Comparison of ENCODE assay signal across 27 cellular contexts in the genomic region with DNA sequence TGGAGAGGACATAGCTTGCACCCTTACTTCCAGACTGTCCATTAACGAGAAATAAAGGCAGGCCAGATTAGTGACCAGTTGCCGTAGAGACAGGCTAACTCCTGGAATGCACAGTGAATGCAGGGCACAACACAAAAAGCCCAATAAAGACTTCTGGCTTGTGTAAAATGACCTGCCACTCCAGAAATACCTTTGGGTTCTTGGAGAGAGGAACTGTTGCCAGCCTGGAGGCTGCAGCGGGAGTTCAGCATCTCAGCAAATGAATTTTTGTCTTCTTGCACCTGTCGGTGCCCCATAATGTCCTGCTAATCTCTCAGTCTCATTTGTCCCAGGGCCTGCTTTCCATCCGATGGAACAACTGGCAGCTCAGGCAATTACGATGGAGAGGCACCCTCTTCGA.
"Had no signal": no experiment of that assay in that cellular context is flagged by ENCODE, and none has a peak within 500 bp of the region (broad histone marks: within the 10 kb centered on the region; RNA-seq: fewer than 3 reads in every experiment).

No MANE protein-coding gene starts in this region.

- H3K9me3 Mint-ChIP-seq: dendritic cell treated with granulocyte-macrophage colony-stimulating factor and Interleukin-4, amounts not matched to agents 40 ng/mL and 50 ng/mL, for 4 days had no signal

- H3K36me3 Mint-ChIP-seq: naive thymus-derived CD4-positive, alpha-beta T cell; stimulated activated effector memory CD8-positive, alpha-beta T cell treated with anti-CD3 and anti-CD28 coated beads, Interleukin-12 subunit alpha, Interleukin-12 subunit beta, amount 100 ng/mL, for 72 hours had no signal

- H3K27ac ChIP-seq: heart left ventricle, pancreas, prostate gland, SK-N-MC, skin epidermis, thyroid gland, VCaP had no signal

- H3K4me3 ChIP-seq: heart left ventricle, pancreas, prostate gland, SK-N-MC, skin epidermis, thyroid gland had no signal

- H3K27ac Mint-ChIP-seq: dendritic cell treated with granulocyte-macrophage colony-stimulating factor and Interleukin-4, amounts not matched to agents 40 ng/mL and 50 ng/mL, for 4 days; effector memory CD8-positive, alpha-beta T cell; naive thymus-derived CD4-positive, alpha-beta T cell; stimulated activated effector memory CD8-positive, alpha-beta T cell treated with anti-CD3 and anti-CD28 coated beads, Interleukin-12 subunit alpha, Interleukin-12 subunit beta, amount 100 ng/mL, for 72 hours; stimulated activated naive CD8-positive, alpha-beta T cell treated with anti-CD3 and anti-CD28 coated beads, Interleukin-15, Interleukin-2, amounts not matched to agents 100 ng/mL and 50 ng/mL, for 24 hours had no signal

- H3K9me3 ChIP-seq: heart left ventricle, pancreas, prostate gland, thyroid gland had no signal

- H3K4me3 Mint-ChIP-seq: dendritic cell treated with granulocyte-macrophage colony-stimulating factor and Interleukin-4, amounts not matched to agents 40 ng/mL and 50 ng/mL, for 4 days; effector memory CD8-positive, alpha-beta T cell; naive thymus-derived CD4-positive, alpha-beta T cell; stimulated activated effector memory CD8-positive, alpha-beta T cell treated with anti-CD3 and anti-CD28 coated beads, Interleukin-12 subunit alpha, Interleukin-12 subunit beta, amount 100 ng/mL, for 72 hours; stimulated activated naive CD8-positive, alpha-beta T cell treated with anti-CD3 and anti-CD28 coated beads, Interleukin-15, Interleukin-2, amounts not matched to agents 100 ng/mL and 50 ng/mL, for 24 hours had no signal

- H3K36me3 ChIP-seq: heart left ventricle, pancreas, prostate gland, thyroid gland had no signal

- H3K4me1 ChIP-seq: heart left ventricle, pancreas, prostate gland, thyroid gland had no signal

- DNase-seq: activated CD4-positive, alpha-beta T cell treated with anti-CD3 and anti-CD28 coated beads for 48 hours; activated CD4-positive, alpha-beta T cell treated with anti-CD3 and anti-CD28 coated beads, Interleukin-2, amount 50 U/mL, for 48 hours; activated CD8-positive, alpha-beta memory T cell treated with anti-CD3 and anti-CD28 coated beads for 24 hours; activated CD8-positive, alpha-beta memory T cell treated with anti-CD3 and anti-CD28 coated beads, Interleukin-2, amount 50 U/mL, for 4 hours; activated gamma-delta T cell; activated naive CD4-positive, alpha-beta T cell treated with anti-CD3 and anti-CD28 coated beads, Interleukin-2, amount 50 U/mL, for 16 hours; activated T-cell treated with anti-CD3 and anti-CD28 coated beads, Interleukin-2, amount 50 U/mL, for 1 hour; amniotic stem cell; central memory CD4-positive, alpha-beta T cell; effector memory CD8-positive, alpha-beta T cell; foreskin fibroblast; heart left ventricle; kidney glomerular epithelial cell; left ventricle myocardium superior; midbrain; naive thymus-derived CD4-positive, alpha-beta T cell; pancreas; stimulated activated CD4-positive, alpha-beta T cell treated with anti-CD3 and anti-CD28 coated beads, Interleukin-12 subunit alpha, Interleukin-12 subunit beta, amount 100 ng/mL, for 4 hours; stimulated activated CD4-positive, alpha-beta T cell treated with anti-CD3 and anti-CD28 coated beads, Interleukin-4, amount 100 ng/mL, for 1 hour; thyroid gland had no signal

- H3K27me3 Mint-ChIP-seq: dendritic cell treated with granulocyte-macrophage colony-stimulating factor and Interleukin-4, amounts not matched to agents 40 ng/mL and 50 ng/mL, for 4 days; effector memory CD8-positive, alpha-beta T cell; naive thymus-derived CD4-positive, alpha-beta T cell; stimulated activated naive CD8-positive, alpha-beta T cell treated with anti-CD3 and anti-CD28 coated beads, Interleukin-15, Interleukin-2, amounts not matched to agents 100 ng/mL and 50 ng/mL, for 24 hours had no signal

- H3K4me1 Mint-ChIP-seq: naive thymus-derived CD4-positive, alpha-beta T cell; stimulated activated effector memory CD8-positive, alpha-beta T cell treated with anti-CD3 and anti-CD28 coated beads, Interleukin-12 subunit alpha, Interleukin-12 subunit beta, amount 100 ng/mL, for 72 hours had no signal

- H3K27me3 ChIP-seq: heart left ventricle, pancreas, thyroid gland had no signal
